12 cellular contexts compared by ENCODE assay signal in the genomic region with DNA sequence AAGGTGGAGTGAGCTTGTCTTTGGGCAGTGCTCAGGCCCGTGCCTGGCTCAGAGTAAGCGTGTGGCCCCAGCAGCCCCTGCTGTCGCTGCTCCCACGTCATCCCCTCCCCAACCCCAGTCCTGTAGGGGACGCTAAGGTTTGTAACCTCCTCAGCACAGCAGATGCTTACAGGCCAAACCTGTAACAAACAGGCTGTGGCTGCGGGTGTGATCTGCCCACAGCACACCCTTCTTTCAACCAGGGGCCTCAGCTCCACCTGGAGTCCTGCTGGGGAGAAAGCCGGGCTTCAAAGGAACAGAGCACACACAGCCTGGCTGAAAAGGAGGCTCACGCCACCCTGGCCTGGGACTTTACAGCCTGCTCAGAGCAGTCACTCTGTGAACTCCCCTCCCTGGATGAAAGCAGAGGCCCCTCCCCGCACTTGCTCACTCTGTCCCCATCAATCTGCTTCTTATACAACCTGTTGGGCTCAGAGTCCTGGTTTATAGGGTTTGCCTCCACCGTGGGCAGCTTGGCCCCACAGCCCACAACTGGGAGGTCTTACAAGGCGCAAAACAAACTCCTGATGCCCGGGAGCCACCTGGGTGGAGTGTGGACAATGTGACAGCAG. TPM values are rescaled to one million over a fixed set of nuclear protein-coding genes. Genes with fewer than 3 reads are reported as not detected.
A peak's percentile ranks its signal among the peaks of the same experiment; 100 is the strongest.
DNase-seq lines count a peak whose midpoint lies in the region; ATAC-seq and TF ChIP-seq lines count a peak whose summit lies in the region.
"Had no signal": no experiment of that assay in that cellular context is flagged by ENCODE, and none has a peak within 500 bp of the region (broad histone marks: within the 10 kb centered on the region; RNA-seq: fewer than 3 reads in every experiment).

No MANE protein-coding gene starts in this region.

- no peak overlapping the region for H3K4me3 Mint-ChIP-seq in MCF 10A (ENCODE audit: unreplicated experiment)
- H3K4me3 Mint-ChIP-seq in central memory CD8-positive, alpha-beta T cell = peak overlapping the region; percentile 34
- H3K4me3 Mint-ChIP-seq: type B pancreatic cell had no signal

- TF ChIP-seq CTCF in breast epithelium (IDR thresholded peaks at IDR 0.05) (no peak), MCF 10A (IDR thresholded peaks at IDR 0.05; ENCODE audit: unreplicated experiment) (no peak), upper lobe of left lung (IDR thresholded peaks at IDR 0.05) (no peak)

- H3K27me3 Mint-ChIP-seq in MCF 10A (ENCODE audit: insufficient read depth, unreplicated experiment) = peaks cover 21% of the 10 kb centered on the region
- H3K27me3 Mint-ChIP-seq in central memory CD8-positive, alpha-beta T cell = no peaks in the 10 kb centered on the region

- peaks cover 5% of the 10 kb centered on the region for H3K4me1 Mint-ChIP-seq in MCF 10A (ENCODE audit: insufficient read depth, unreplicated experiment)
- H3K4me1 Mint-ChIP-seq in central memory CD8-positive, alpha-beta T cell = peaks cover 20% of the 10 kb centered on the region

- no peaks in the 10 kb centered on the region for H3K9me3 ChIP-seq in breast epithelium
- no peaks in the 10 kb centered on the region for H3K9me3 ChIP-seq in muscle layer of duodenum (ENCODE audit: control insufficient read depth in 1 of 2, low read length in 2 of 2)
- no peaks in the 10 kb centered on the region for H3K9me3 ChIP-seq in upper lobe of left lung

- no peaks in the 10 kb centered on the region for H3K36me3 Mint-ChIP-seq in MCF 10A (ENCODE audit: insufficient read depth, unreplicated experiment)
- no peaks in the 10 kb centered on the region for H3K36me3 Mint-ChIP-seq in central memory CD8-positive, alpha-beta T cell (ENCODE audit: insufficient read depth)
- H3K36me3 Mint-ChIP-seq: type B pancreatic cell had no signal

- no peaks in the 10 kb centered on the region for H3K9me3 Mint-ChIP-seq in MCF 10A (ENCODE audit: unreplicated experiment)
- H3K9me3 Mint-ChIP-seq in central memory CD8-positive, alpha-beta T cell = no peaks in the 10 kb centered on the region
- H3K9me3 Mint-ChIP-seq: type B pancreatic cell had no signal

- H3K27ac ChIP-seq in breast epithelium (peak overlapping the region; percentile 29 to 74), muscle layer of duodenum (ENCODE audit: low read length) (no peak overlapping the region), upper lobe of left lung (peak overlapping the region; percentile 69 to 80 (median 76))

- no TSS peak for BruUV-seq in MCF 10A (replicated peaks; lab: Mats Ljungman, UMichigan)

- DNase-seq in breast epithelium (ENCODE audit: low spot score in 2 of 2) = no peak
- no peak for DNase-seq in MCF 10A (ENCODE audit: unreplicated experiment)
- no peak for DNase-seq in central memory CD8-positive, alpha-beta T cell (ENCODE audit: low spot score in 2 of 2)
- no peak for DNase-seq in upper lobe of left lung
- DNase-seq in DMS53 (lab: John Stamatoyannopoulos, UW) = no peak
- no peak for DNase-seq in GM19238 (ENCODE audit: insufficient read length, low spot score)
- no peak for DNase-seq in globus pallidus (ENCODE audit: low spot score)
- DNase-seq: activated CD4-positive, alpha-beta T cell treated with anti-CD3 and anti-CD28 coated beads for 1 hour; KG1; NCI-H2081 treated with DMSO at 0.1 percent for 48 hours had no signal

- intact Hi-C loops in breast epithelium (cut with DNase I; ENCODE audit: low total_unique reads) = no loop called here
- intact Hi-C loops in MCF 10A (cut with micrococcal nuclease) = no loop called here

- WGBS in upper lobe of left lung, 2 donors = 65 to 71% methylated on average over 10 to 12 of the region's 12 CpGs

- H3K27me3 ChIP-seq in breast epithelium (no peaks in the 10 kb centered on the region), muscle layer of duodenum (ENCODE audit: low read depth, low read length) (no peaks in the 10 kb centered on the region), upper lobe of left lung (no peaks in the 10 kb centered on the region)

- no peak for TF ChIP-seq EP300 in upper lobe of left lung (IDR thresholded peaks at IDR 0.05)

- H3K4me3 ChIP-seq in breast epithelium (peak overlapping the region in 2 of 3 donors; percentile 16 to 60), muscle layer of duodenum (ENCODE audit: low read depth in 1 of 2, low read length in 2 of 2) (peak overlapping the region; percentile 26 to 44), upper lobe of left lung (peak overlapping the region in 3 of 4 donors; percentile 8 to 36 (median 28))

- peak; percentile 36 for ATAC-seq in central memory CD8-positive, alpha-beta T cell (replicated peaks; ENCODE audit: extremely low read depth, poor library complexity, severe bottlenecking)
- no peak for ATAC-seq in upper lobe of left lung (ENCODE audit: low FRiP score in 2 of 2)

- H3K27ac Mint-ChIP-seq in MCF 10A (ENCODE audit: low read depth, unreplicated experiment) = no peak overlapping the region
- peak overlapping the region; percentile 57 for H3K27ac Mint-ChIP-seq in central memory CD8-positive, alpha-beta T cell (ENCODE audit: low read depth)
- H3K27ac Mint-ChIP-seq: type B pancreatic cell had no signal

- POLR2A ChIA-PET in MCF 10A (lab: Yijun Ruan, JAX) = no interaction called here

- H3K36me3 ChIP-seq in breast epithelium = no peaks in the 10 kb centered on the region
- H3K36me3 ChIP-seq in muscle layer of duodenum (ENCODE audit: control insufficient read depth in 1 of 2, insufficient read depth in 2 of 2, low read length in 2 of 2) = no peaks in the 10 kb centered on the region
- H3K36me3 ChIP-seq in upper lobe of left lung = peaks cover 0 to 5% (median 0%) of the 10 kb centered on the region in 4 donors

- H3K4me1 ChIP-seq in breast epithelium (peaks cover 0 to 7% of the 10 kb centered on the region in 2 donors), muscle layer of duodenum (ENCODE audit: control insufficient read depth in 1 of 2, insufficient read depth in 2 of 2, low read length in 2 of 2) (peaks cover 5 to 20% of the 10 kb centered on the region in 2 donors), upper lobe of left lung (peaks cover 26 to 40% (median 34%) of the 10 kb centered on the region in 4 donors)

- no peak for TF ChIP-seq POLR2A in breast epithelium (IDR thresholded peaks at IDR 0.05)
- TF ChIP-seq POLR2A in upper lobe of left lung (IDR thresholded peaks at IDR 0.05) = no peak

- CTCF ChIA-PET in MCF 10A (lab: Yijun Ruan, JAX) = interaction anchor here (0.6 to 1.8 kb wide), 4 partner anchors 57 to 668 kb away, joined by 3 to 7 read pairs (median 5); no protein-coding TSS in a partner anchor

RNA-seq across cellular contexts. Expression of a gene that starts 54.3 kb away (rescaled TPM):
- under 1 TPM; 0.48 to 0.98 (median 0.88) TPM for total RNA-seq in breast epithelium
- not detected in 2 replicates for total RNA-seq in MCF 10A (2022)
- total RNA-seq in upper lobe of left lung = 10 to 100 TPM in 5 of 6 donors, 1 to 10 TPM in 1; 9.7 to 55.9 (median 20.8) TPM

Comparison
In these comparisons a context has a peak if more than half of its experiments do, and no peak if none do; other contexts are left out.
1. RNA of a gene that starts 54.3 kb away (total RNA-seq): 9.7 to 55.9 TPM in upper lobe of left lung; 0.48 to 0.98 TPM in breast epithelium and not detected in MCF 10A; every median in the first group is over 4 times any median in the second.
2. Peak in every context shown above with its lines, with median percentiles within 50 percentile points of each other: H3K4me3 ChIP-seq.